Comparison of ENCODE assay signal across 8 cellular contexts in genomic region chr9:40992472-40992821, GRCh38.
DNase-seq lines count a peak whose midpoint lies in the region; ATAC-seq and TF ChIP-seq lines count a peak whose summit lies in the region.
"Not testable (repeated sequence)": the region's sequence is repeated elsewhere in the genome, so short reads cannot be mapped to it uniquely, and the experiment has no call there.

No MANE protein-coding gene starts in this region.

- POLR2A ChIA-PET in Panc1 (lab: Charles Lee) = not testable (repeated sequence)

- not testable (repeated sequence) for H3K27me3 ChIP-seq in Panc1 (ENCODE audit: control insufficient read depth, insufficient read depth, low read length); right cardiac atrium (ENCODE audit: control insufficient read depth, insufficient read depth); thyroid gland

- not testable (repeated sequence) for H3K36me3 ChIP-seq in Panc1 (ENCODE audit: control insufficient read depth, insufficient read depth, low read length); thyroid gland

- H3K27ac ChIP-seq in Panc1 (ENCODE audit: low read length) (peak overlapping the region; percentile 86), right cardiac atrium (ENCODE audit: low read length) (peak overlapping the region; percentile 83), thyroid gland (peak overlapping the region; percentile 90 to 97 (median 92))

- not testable (repeated sequence) for TF ChIP-seq CTCF in Panc1 (IDR thresholded peaks at IDR 0.05); neural crest cell (conservative IDR thresholded peaks at IDR 0.05); thyroid gland (IDR thresholded peaks at IDR 0.05)

- in situ Hi-C loops in Panc1 (cut with HindIII; ENCODE audit: low pct_unique_long_range_greater_than_20kb, low sequenced_read_pairs) = not testable (repeated sequence)

- not testable (repeated sequence) for TF ChIP-seq POLR2A in thyroid gland (IDR thresholded peaks at IDR 0.05)

- CTCF ChIA-PET in Panc1 (lab: Charles Lee) = not testable (repeated sequence)

- H3K4me1 Mint-ChIP-seq in neural crest cell = peaks cover 12% of the 10 kb centered on the region

- not testable (repeated sequence) for H3K9me3 ChIP-seq in Panc1 (ENCODE audit: control insufficient read depth, insufficient read depth, low read depth, low read length); right cardiac atrium (ENCODE audit: control insufficient read depth, low read length); thyroid gland

- H3K4me1 ChIP-seq in Panc1 (ENCODE audit: control insufficient read depth, insufficient read depth, low read length); right cardiac atrium (ENCODE audit: control insufficient read depth, insufficient read depth, low read length): not testable (repeated sequence)
- peaks cover 7 to 19% of the 10 kb centered on the region in 2 donors for H3K4me1 ChIP-seq in thyroid gland

- ATAC-seq in GM21423 (IDR thresholded peaks at IDR 0.05; ENCODE audit: unreplicated experiment) (peak; percentile 42), HG03135 (IDR thresholded peaks at IDR 0.05; ENCODE audit: unreplicated experiment) (peak; percentile 45), Panc1 (peak; percentile 25; the same call in 1 of the 2 replicates), right cardiac atrium (peak; percentile 43 to 72)

- intact Hi-C loops in Panc1 (cut with micrococcal nuclease; ENCODE audit: unreplicated experiment); right cardiac atrium (cut with DNase I); thyroid gland (cut with DNase I): not testable (repeated sequence)

- WGBS in right cardiac atrium = 12% methylated on average over 25 of the region's 25 CpGs
- 12 to 14% methylated on average over 25 of the region's 25 CpGs for WGBS in thyroid gland, 2 donors

- H3K9me3 Mint-ChIP-seq in neural crest cell = not testable (repeated sequence)

- H3K27ac Mint-ChIP-seq in neural crest cell (ENCODE audit: unreplicated experiment) = peak overlapping the region; percentile 79

- peak overlapping the region; percentile 69 for H3K4me3 ChIP-seq in GM08714 (ENCODE audit: low read length)
- peak overlapping the region; percentile 85 to 86 for H3K4me3 ChIP-seq in Panc1 (ENCODE audit: low read depth in 2 of 2, low read length in 2 of 2)
- peak overlapping the region; percentile 61 for H3K4me3 ChIP-seq in right cardiac atrium (ENCODE audit: low read length)
- peak overlapping the region; percentile 58 to 100 (median 84) for H3K4me3 ChIP-seq in thyroid gland (replicated peaks in 1 of 3)

- not testable (repeated sequence) for H3K27me3 Mint-ChIP-seq in neural crest cell (ENCODE audit: low read depth)

- BruUV-seq in Panc1 (replicated peaks; lab: Mats Ljungman, UMichigan) = TSS peak; percentile 68

- H3K4me3 Mint-ChIP-seq in neural crest cell = not testable (repeated sequence)

- not testable (repeated sequence) for DNase-seq in Panc1 (ENCODE audit: low read depth, low spot score); thyroid gland
- DNase-seq in cerebellum (ENCODE audit: low spot score) (peak; percentile 14), right cardiac atrium (peak; percentile 74 to 90 (median 89)), neural crest cell (ENCODE audit: low read depth, low spot score) (peak; percentile 48)

- H3K36me3 Mint-ChIP-seq in neural crest cell (ENCODE audit: low read depth) = not testable (repeated sequence)
